ENCODE assay signal across 19 cellular contexts in the genomic region with DNA sequence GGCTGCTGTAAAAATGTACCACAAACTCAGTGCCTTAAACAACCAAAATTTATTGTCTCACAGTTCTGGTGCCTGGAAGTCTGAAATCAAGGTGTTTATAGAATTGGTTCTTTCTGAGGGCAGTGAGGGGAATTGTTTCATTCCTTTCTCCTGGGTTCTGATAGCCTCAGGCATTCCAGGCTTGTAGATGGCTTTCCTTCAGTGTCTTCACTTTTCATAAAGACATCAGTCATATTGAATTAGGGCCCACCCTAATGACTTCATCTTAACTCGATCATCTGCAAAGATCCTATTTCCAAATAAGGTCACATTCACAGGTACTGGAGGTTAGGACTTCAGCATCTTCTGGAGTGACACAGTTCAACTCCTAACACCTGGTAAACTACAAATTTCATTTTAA. TPM values are rescaled to one million over a fixed set of nuclear protein-coding genes. Genes with fewer than 3 reads are reported as not detected.
DNase-seq lines count a peak whose midpoint lies in the region; ATAC-seq and TF ChIP-seq lines count a peak whose summit lies in the region.
"Had no signal": no experiment of that assay in that cellular context is flagged by ENCODE, and none has a peak within 500 bp of the region (broad histone marks: within the 10 kb centered on the region; RNA-seq: fewer than 3 reads in every experiment).

No MANE protein-coding gene starts in this region.

- H3K9ac ChIP-seq in endodermal cell (ENCODE audit: extremely low read depth, low read length, poor library complexity, severe bottlenecking) = no peak overlapping the region

- TF ChIP-seq CTCF in endodermal cell (conservative IDR thresholded peaks at IDR 0.05) = no peak

- no peak overlapping the region for H3K4me3 ChIP-seq in endodermal cell (ENCODE audit: low read length)
- H3K4me3 ChIP-seq: hepatocyte, tibial nerve had no signal

- H3K27ac ChIP-seq in endodermal cell (ENCODE audit: low read depth, low read length) = no peak overlapping the region
- H3K27ac ChIP-seq: hepatocyte had no signal

- no peaks in the 10 kb centered on the region for H3K9me3 ChIP-seq in endodermal cell (ENCODE audit: control insufficient read depth, low read length)
- H3K9me3 ChIP-seq: tibial nerve had no signal

- peak; percentile 35 for TF ChIP-seq POLR2A in GM18505 (IDR thresholded peaks at IDR 0.05; ENCODE audit: borderline replicate concordance, extremely low read depth, insufficient read depth, insufficient read length)

- no peak overlapping the region for H3K27ac Mint-ChIP-seq in endodermal cell
- H3K27ac Mint-ChIP-seq: activated naive CD8-positive, alpha-beta T cell treated with anti-CD3 and anti-CD28 coated beads for 36 hours; activated T-cell treated with anti-CD3 and anti-CD28 coated beads, Interleukin-2, amount 50 U/mL, for 72 hours; CD14-positive monocyte; IgD-negative memory B cell had no signal

- DNase-seq in NCI-H1105 treated with DMSO at 0.1 percent for 48 hours (lab: John Stamatoyannopoulos, UW) (peak; percentile 30), NCI-H1105 (lab: John Stamatoyannopoulos, UW) (no peak), NCI-H226 (peak; percentile 56), myocyte (ENCODE audit: low read depth) (peak; percentile 25), endodermal cell (no peak)
- DNase-seq: activated CD4-positive, alpha-beta T cell treated with anti-CD3 and anti-CD28 coated beads, Interleukin-2, amount 50 U/mL, for 1 hour; activated naive CD8-positive, alpha-beta T cell treated with anti-CD3 and anti-CD28 coated beads for 36 hours; activated T-cell treated with anti-CD3 and anti-CD28 coated beads, Interleukin-2, amount 50 U/mL, for 72 hours; left cardiac atrium; nucleus accumbens; SHP77 treated with DMSO at 0.1 percent for 48 hours; stimulated activated CD4-positive, alpha-beta T cell treated with anti-CD3 and anti-CD28 coated beads, Interleukin-4, amount 100 ng/mL, for 24 hours had no signal

- no peaks in the 10 kb centered on the region for H3K36me3 ChIP-seq in endodermal cell (ENCODE audit: control insufficient read depth, insufficient read depth, low read length)
- H3K36me3 ChIP-seq: tibial nerve had no signal

- H3K36me3 Mint-ChIP-seq in endodermal cell (ENCODE audit: low read depth) = no peaks in the 10 kb centered on the region
- H3K36me3 Mint-ChIP-seq: activated naive CD8-positive, alpha-beta T cell treated with anti-CD3 and anti-CD28 coated beads for 36 hours; CD14-positive monocyte; IgD-negative memory B cell had no signal

- peaks cover 58% of the 10 kb centered on the region for H3K27me3 Mint-ChIP-seq in endodermal cell (ENCODE audit: insufficient read depth)

- peaks cover 67% of the 10 kb centered on the region for H3K27me3 ChIP-seq in endodermal cell (ENCODE audit: control insufficient read depth, insufficient read depth, low read length, poor library complexity, severe bottlenecking)
- H3K27me3 ChIP-seq: tibial nerve had no signal

- no peaks in the 10 kb centered on the region for H3K4me1 ChIP-seq in endodermal cell (ENCODE audit: control insufficient read depth, insufficient read depth, low read length)
- H3K4me1 ChIP-seq: tibial nerve had no signal

- H3K4me1 Mint-ChIP-seq in endodermal cell = no peaks in the 10 kb centered on the region
- H3K4me1 Mint-ChIP-seq: activated naive CD8-positive, alpha-beta T cell treated with anti-CD3 and anti-CD28 coated beads for 36 hours; CD14-positive monocyte; IgD-negative memory B cell had no signal

- WGBS in endodermal cell (ENCODE audit: insufficient coverage in 1 of 2, insufficient read length in 1 of 2), 2 experiments = 29 to 48% methylated on average over 1 of the region's 1 CpG

- H3K9me3 Mint-ChIP-seq in endodermal cell = no peaks in the 10 kb centered on the region
- H3K9me3 Mint-ChIP-seq: activated naive CD8-positive, alpha-beta T cell treated with anti-CD3 and anti-CD28 coated beads for 36 hours; activated T-cell treated with anti-CD3 and anti-CD28 coated beads, Interleukin-2, amount 50 U/mL, for 72 hours; IgD-negative memory B cell had no signal

- ATAC-seq in GM18505 (IDR thresholded peaks at IDR 0.05; ENCODE audit: unreplicated experiment) (no peak), HG03565 (IDR thresholded peaks at IDR 0.05; ENCODE audit: unreplicated experiment) (no peak), HG03439 (IDR thresholded peaks at IDR 0.05; ENCODE audit: unreplicated experiment) (no peak)
- ATAC-seq: activated T-cell treated with anti-CD3 and anti-CD28 coated beads, Interleukin-2, amount 50 U/mL, for 72 hours; left cardiac atrium had no signal

- no peak overlapping the region for H3K4me3 Mint-ChIP-seq in endodermal cell
- H3K4me3 Mint-ChIP-seq: activated naive CD8-positive, alpha-beta T cell treated with anti-CD3 and anti-CD28 coated beads for 36 hours; activated T-cell treated with anti-CD3 and anti-CD28 coated beads, Interleukin-2, amount 50 U/mL, for 72 hours; IgD-negative memory B cell had no signal

RNA-seq across cellular contexts. Expression of gene CDKN2C, which starts 15.0 kb away (rescaled TPM):
- 17.8 and 27.7 TPM in 2 replicates for total RNA-seq in myocyte
- 10.6 TPM for polyA plus RNA-seq in myocyte (2012)
- under 1 TPM; 0.66 TPM for total RNA-seq in endodermal cell
- polyA plus RNA-seq in endodermal cell (2013, experiment 1 of 2) = 1.6 TPM
- polyA plus RNA-seq in endodermal cell (2013, experiment 2 of 2) = 1.7 TPM

RNA-seq across cellular contexts. Expression of gene FAF1, which starts 25.0 kb away (rescaled TPM):
- total RNA-seq in myocyte (48.5 and 60.2 TPM in 2 replicates), endodermal cell (10 to 100 TPM; 76.4 to 94.4 TPM)
- 37.0 TPM for polyA plus RNA-seq in myocyte (2012)
- polyA plus RNA-seq in endodermal cell (2013, experiment 1 of 2) = 66.4 TPM
- 61.6 TPM for polyA plus RNA-seq in endodermal cell (2013, experiment 2 of 2)

Comparison
In these comparisons a context has a peak if more than half of its experiments do, and no peak if none do; other contexts are left out.
1. DNase-seq: peak in NCI-H1105 treated with DMSO at 0.1 percent for 48 hours (single experiment), NCI-H226 (single experiment) and myocyte (single experiment); none in NCI-H1105 (single experiment) and endodermal cell (single experiment).
2. RNA of gene CDKN2C, which starts 15.0 kb away (total RNA-seq): 17.8 to 27.7 TPM in myocyte; 0.66 TPM in endodermal cell; every median in the first group is over 10 times any median in the second.